Comparison of ENCODE assay signal across 2 cellular contexts in genomic region chr2:148681862-148682261, GRCh38. TPM values are rescaled to one million over a fixed set of nuclear protein-coding genes. Genes with fewer than 3 reads are reported as not detected.
A peak's percentile ranks its signal among the peaks of the same experiment; 100 is the strongest.
DNase-seq lines count a peak whose midpoint lies in the region; ATAC-seq, FAIRE-seq and TF ChIP-seq lines count a peak whose summit lies in the region.
"Not testable (repeated sequence)": the region's sequence is repeated elsewhere in the genome, so short reads cannot be mapped to it uniquely, and the experiment has no call there.

No MANE protein-coding gene starts in this region.

- in situ Hi-C loops in K562 (cut with MboI) = not testable (repeated sequence)

- CTCF ChIA-PET in K562 (lab: Yijun Ruan, JAX; ENCODE audit: low intra/inter-chr PET ratio) = not testable (repeated sequence)

- not testable (repeated sequence) for H3K9me3 Mint-ChIP-seq in stimulated activated naive CD8-positive, alpha-beta T cell treated with anti-CD3 and anti-CD28 coated beads, Interleukin-15, Interleukin-2, amounts not matched to agents 100 ng/mL and 50 ng/mL, for 24 hours

- not testable (repeated sequence) for H3K27me3 Mint-ChIP-seq in stimulated activated naive CD8-positive, alpha-beta T cell treated with anti-CD3 and anti-CD28 coated beads, Interleukin-15, Interleukin-2, amounts not matched to agents 100 ng/mL and 50 ng/mL, for 24 hours

- H3K27ac Mint-ChIP-seq in stimulated activated naive CD8-positive, alpha-beta T cell treated with anti-CD3 and anti-CD28 coated beads, Interleukin-15, Interleukin-2, amounts not matched to agents 100 ng/mL and 50 ng/mL, for 24 hours = peak overlapping the region; percentile 33

- H3K4me1 ChIP-seq in K562 (replicated peaks in 1 of 2; ENCODE audit: control insufficient read depth in 2 of 2, insufficient read depth in 2 of 2, low read length in 2 of 2) = peaks cover 7 to 12% of the 10 kb centered on the region in 2 experiments; a peak in 4 of 5 replicates

- H3K9ac ChIP-seq in K562 (ENCODE audit: insufficient read depth in 1 of 2, low read depth in 2 of 2, low read length in 2 of 2) = not testable (repeated sequence)

- not testable (repeated sequence) for H3K27me3 ChIP-seq in K562 (ENCODE audit: control insufficient read depth in 2 of 2, insufficient read depth in 2 of 2, low read length in 2 of 2)

- not testable (repeated sequence) for BruUV-seq in K562 (replicated peaks; lab: Mats Ljungman, UMichigan)

- not testable (repeated sequence) for H3K36me3 ChIP-seq in K562 (ENCODE audit: control insufficient read depth, insufficient read depth, low read length)

- H3K4me3 Mint-ChIP-seq in stimulated activated naive CD8-positive, alpha-beta T cell treated with anti-CD3 and anti-CD28 coated beads, Interleukin-15, Interleukin-2, amounts not matched to agents 100 ng/mL and 50 ng/mL, for 24 hours = not testable (repeated sequence)

- H3K4me3 ChIP-seq in K562 = not testable (repeated sequence)

- not testable (repeated sequence) for TF ChIP-seq CTCF in K562 (IDR thresholded peaks at IDR 0.05 in 2 of 3, conservative IDR thresholded peaks at IDR 0.05 in 1 of 3; ENCODE audit: insufficient read depth in 2 of 3, low read depth in 1 of 3, low read length in 3 of 3)

- FAIRE-seq in K562 (lab: Jason Lieb, UNC) = not testable (repeated sequence)

- H2AFZ ChIP-seq in K562 (ENCODE audit: low read depth, low read length) = not testable (repeated sequence)

- POLR2A ChIA-PET in K562 (lab: Yijun Ruan, JAX) = not testable (repeated sequence)

- not testable (repeated sequence) for TF ChIP-seq RAD21 in K562 (CRISPR knock-in tag; conservative IDR thresholded peaks at IDR 0.05 in 1 of 2, IDR thresholded peaks at IDR 0.05 in 1 of 2)

- DNase-seq in K562 (ENCODE audit: extremely low read depth in 1 of 4, low spot score in 3 of 4) = not testable (repeated sequence)

- not testable (repeated sequence) for H3K4me2 ChIP-seq in K562 (ENCODE audit: insufficient read depth, low read length)

- not testable (repeated sequence) for H4K20me1 ChIP-seq in K562 (replicated peaks; ENCODE audit: control insufficient read depth, insufficient read depth, low read length)

- not testable (repeated sequence) for TF ChIP-seq POLR2A in K562 (conservative IDR thresholded peaks at IDR 0.05)

- intact Hi-C loops in K562 (cut with micrococcal nuclease) = not testable (repeated sequence)

- not testable (repeated sequence) for H3K27ac ChIP-seq in K562 (ENCODE audit: extremely low read depth, low read depth, low read length)

- H3K9me3 ChIP-seq in K562 (replicated peaks; ENCODE audit: control insufficient read depth, insufficient read depth, low read depth, low read length) = not testable (repeated sequence)

- H3K36me3 Mint-ChIP-seq in stimulated activated naive CD8-positive, alpha-beta T cell treated with anti-CD3 and anti-CD28 coated beads, Interleukin-15, Interleukin-2, amounts not matched to agents 100 ng/mL and 50 ng/mL, for 24 hours (ENCODE audit: low read depth) = peaks cover 22% of the 10 kb centered on the region

- H3K4me1 Mint-ChIP-seq in stimulated activated naive CD8-positive, alpha-beta T cell treated with anti-CD3 and anti-CD28 coated beads, Interleukin-15, Interleukin-2, amounts not matched to agents 100 ng/mL and 50 ng/mL, for 24 hours (ENCODE audit: low read depth) = peaks cover 52% of the 10 kb centered on the region

- WGBS in K562 (ENCODE audit: insufficient coverage, low coverage, missing lambda C conversion rate) = 97% methylated on average over 5 of the region's 6 CpGs

- peaks cover 82% of the 10 kb centered on the region for H3K79me2 ChIP-seq in K562 (ENCODE audit: control insufficient read depth, insufficient read depth, low read length)

- H3K9me1 ChIP-seq in K562 (ENCODE audit: control insufficient read depth, insufficient read depth, low read length) = not testable (repeated sequence)

- not testable (repeated sequence) for ATAC-seq in K562

- TF ChIP-seq EP300 in K562 (IDR thresholded peaks at IDR 0.05; ENCODE audit: low read length) = not testable (repeated sequence)

TF ChIP-seq in K562, 482 proteins besides CTCF, POLR2A, EP300 and RAD21:
- TF ChIP-seq ZNF146 (CRISPR knock-in tag; IDR thresholded peaks at IDR 0.05; ENCODE audit: unreplicated experiment) (peak; percentile 95), KDM1A (IDR thresholded peaks at IDR 0.05) (0 out of 4 replicates have a peak, but pooled peaks have one; percentile 18 to 19)

RNA-seq across cellular contexts. Expression of gene EPC2, which starts 37.3 kb away (rescaled TPM):
- total RNA-seq in K562 (2011; cell fraction: chromatin; rRNA removed; ENCODE audit: low replicate concordance) = 29.3 and 103 TPM in 2 replicates
- 17.2 and 20.8 TPM in 2 replicates for total RNA-seq in K562 (2011; cell fraction: nucleolus; rRNA removed)
- 59.7 and 110 TPM in 2 replicates for total RNA-seq in K562 (2011; cell fraction: nucleoplasm; rRNA removed)
- total RNA-seq in K562 (2014; rRNA removed) = 17.2 and 18.0 TPM in 2 replicates
- total RNA-seq in K562 (2014; rRNA removed; fragmentation: Illumina TruSeq; extraction: Trizol) = 30.1 and 37.9 TPM in 2 replicates
- 29.5 and 31.9 TPM in 2 replicates for total RNA-seq in K562 (2015; rRNA removed; fragmentation: Illumina TruSeq; extraction: Trizol)
- 24.1 and 29.5 TPM in 2 replicates for total RNA-seq in K562 (2021)
- 30.7 and 35.8 TPM in 2 replicates for polyA plus RNA-seq in K562 (2011; rRNA removed)
- 11.9 and 22.2 TPM in 2 replicates for polyA plus RNA-seq in K562 (2011; cell fraction: cytosol; rRNA removed)
- 21.3 and 27.9 TPM in 2 replicates for polyA plus RNA-seq in K562 (2011; cell fraction: nucleus; rRNA removed)
- 18.9 and 24.2 TPM in 2 replicates for polyA plus RNA-seq in K562 (2012)
- 28.0 and 29.1 TPM in 2 replicates for polyA plus RNA-seq in K562 (2014; fragmentation: Illumina TruSeq; extraction: Trizol)
- polyA plus RNA-seq in K562 (2014; fragmentation: Nextera tagmentation; extraction: Ambion mirVana) = 1 to 10 TPM; 7.0 to 7.6 TPM
- 17.3 and 20.0 TPM in 2 replicates for polyA plus RNA-seq in K562 (2014; rRNA removed)
- 55.8 and 58.9 TPM in 2 replicates for polyA minus RNA-seq in K562 (2011; rRNA and poly(A)+ RNA removed)
- 12.3 and 15.6 TPM in 2 replicates for polyA minus RNA-seq in K562 (2011; cell fraction: cytosol; rRNA and poly(A)+ RNA removed)
- 41.3 and 46.5 TPM in 2 replicates for polyA minus RNA-seq in K562 (2011; cell fraction: nucleus; rRNA and poly(A)+ RNA removed)
